1 cellular context compared by ENCODE assay signal in the genomic region with DNA sequence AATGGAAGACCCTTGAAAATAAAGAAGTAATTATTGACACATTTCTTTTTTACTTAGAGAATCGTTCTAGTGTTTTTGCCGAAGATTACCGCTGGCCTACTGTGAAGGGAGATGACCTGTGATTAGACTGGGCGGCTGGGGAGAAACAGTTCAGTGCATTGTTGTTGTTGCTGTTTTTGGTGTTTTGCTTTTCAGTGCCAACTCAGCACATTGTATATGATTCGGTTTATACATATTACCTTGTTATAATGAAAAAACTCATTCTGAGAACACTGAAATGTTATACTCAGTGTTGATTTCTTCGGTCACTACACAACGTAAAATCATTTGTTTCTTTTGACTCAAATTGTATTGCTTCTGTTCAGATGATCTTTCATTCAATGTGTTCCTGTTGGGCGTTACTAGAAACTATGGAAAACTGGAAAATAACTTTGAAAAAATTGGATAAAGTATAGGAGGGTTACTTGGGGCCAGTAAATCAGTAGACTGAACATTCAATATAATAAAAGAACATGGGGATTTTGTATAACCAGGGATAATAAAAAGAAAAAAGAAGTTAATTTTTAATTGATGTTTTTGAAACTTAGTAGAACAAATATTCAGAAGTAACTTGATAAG.
TF ChIP-seq lines count a peak whose summit lies in the region.

No MANE protein-coding gene starts in this region.

TF ChIP-seq in IMR-90, 13 proteins besides CTCF, POLR2A, EP300 and RAD21:
- TF ChIP-seq, protein P1, sequence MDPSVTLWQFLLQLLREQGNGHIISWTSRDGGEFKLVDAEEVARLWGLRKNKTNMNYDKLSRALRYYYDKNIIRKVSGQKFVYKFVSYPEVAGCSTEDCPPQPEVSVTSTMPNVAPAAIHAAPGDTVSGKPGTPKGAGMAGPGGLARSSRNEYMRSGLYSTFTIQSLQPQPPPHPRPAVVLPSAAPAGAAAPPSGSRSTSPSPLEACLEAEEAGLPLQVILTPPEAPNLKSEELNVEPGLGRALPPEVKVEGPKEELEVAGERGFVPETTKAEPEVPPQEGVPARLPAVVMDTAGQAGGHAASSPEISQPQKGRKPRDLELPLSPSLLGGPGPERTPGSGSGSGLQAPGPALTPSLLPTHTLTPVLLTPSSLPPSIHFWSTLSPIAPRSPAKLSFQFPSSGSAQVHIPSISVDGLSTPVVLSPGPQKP (IDR thresholded peaks at IDR 0.05; ENCODE audit: borderline replicate concordance, low read depth, low read length) = no peak
- TF ChIP-seq MAFK (IDR thresholded peaks at IDR 0.05; ENCODE audit: low read depth, low read length) = peak; percentile 61
